In the genomic region with DNA sequence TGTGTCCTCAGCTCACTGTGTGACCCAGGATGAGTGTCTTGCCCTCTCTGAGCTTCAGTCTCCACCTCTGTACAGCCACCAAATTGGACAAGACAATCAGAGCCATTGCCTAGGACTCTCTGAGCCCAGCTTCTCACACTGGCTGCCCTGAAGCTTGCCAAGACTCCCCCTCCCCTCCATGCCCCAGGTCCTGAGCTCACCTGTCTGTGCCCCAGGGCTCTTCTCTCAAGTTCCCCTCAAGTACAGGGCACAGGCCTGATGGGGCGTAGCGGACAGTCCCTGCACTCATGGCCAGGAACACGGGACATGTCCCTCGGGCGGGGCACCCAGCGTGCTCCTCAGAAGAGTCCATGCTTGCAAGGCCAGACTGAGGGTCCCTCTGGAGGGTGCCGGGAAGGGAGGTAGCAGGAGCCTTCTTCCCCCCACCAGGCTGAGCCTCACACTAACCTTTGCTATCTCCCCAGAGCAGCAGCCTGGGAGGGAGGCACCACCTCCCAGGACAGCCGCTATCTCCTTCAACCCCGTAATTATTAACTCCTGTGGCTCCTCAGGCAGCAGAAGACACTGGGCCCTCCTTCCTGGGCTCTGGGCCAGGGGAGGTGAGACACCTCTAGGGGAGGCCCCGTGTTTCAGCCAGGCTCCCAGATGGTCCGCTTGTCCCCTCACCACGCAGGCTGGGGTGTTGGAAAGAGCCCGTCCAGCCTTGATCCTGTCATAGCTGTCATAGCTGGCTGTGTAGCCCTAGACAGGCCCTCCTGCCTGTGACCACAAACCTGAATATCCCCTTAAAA, we compare ENCODE assay signal across 15 cellular contexts. TPM values are rescaled to one million over a fixed set of nuclear protein-coding genes. Genes with fewer than 3 reads are reported as not detected.
DNase-seq lines count a peak whose midpoint lies in the region; ATAC-seq, FAIRE-seq and TF ChIP-seq lines count a peak whose summit lies in the region.
"Had no signal": no experiment of that assay in that cellular context is flagged by ENCODE, and none has a peak within 500 bp of the region (broad histone marks: within the 10 kb centered on the region; RNA-seq: fewer than 3 reads in every experiment).

No MANE protein-coding gene starts in this region.

- TF ChIP-seq POLR2A in heart left ventricle (IDR thresholded peaks at IDR 0.05) (no peak), GM12878 (IDR thresholded peaks at IDR 0.05; ENCODE audit: low read depth, low read length) (no peak), thyroid gland (IDR thresholded peaks at IDR 0.05) (no peak)

- H4K5ac ChIP-seq in mesendoderm (ENCODE audit: low read length), result no peak overlapping the region

- RAD21 ChIA-PET in GM12878 (lab: Charles Lee; ENCODE audit: unreplicated experiment), result no interaction called here

- no peak overlapping the region for H3K18ac ChIP-seq in mesendoderm (ENCODE audit: low read length)

- intact Hi-C loops in heart left ventricle (cut with DNase I), result no loop called here
- intact Hi-C loops in cardiac septum (cut with DNase I), result no loop called here
- intact Hi-C loops in GM12878 (cut with micrococcal nuclease; ENCODE audit: unreplicated experiment), result no loop called here
- intact Hi-C loops in thyroid gland (cut with DNase I), result no loop called here

- DNase-seq in heart left ventricle (no peak), cardiac septum (ENCODE audit: low spot score) (no peak), GM12878 (ENCODE audit: low read depth, low spot score) (no peak), mesendoderm (peak; percentile 44), thyroid gland (peak; percentile 33 to 54), foreskin melanocyte (no peak), hypothalamus (lab: John Stamatoyannopoulos, UW) (no peak)
- DNase-seq: activated CD4-positive, alpha-beta T cell treated with anti-CD3 and anti-CD28 coated beads for 4 hours; caudate nucleus; NCI-H510A; stimulated activated CD4-positive, alpha-beta T cell treated with anti-CD3 and anti-CD28 coated beads, Interleukin-4, amount 100 ng/mL, for 4 hours had no signal

- H4K20me1 ChIP-seq in GM12878 (ENCODE audit: control insufficient read depth, insufficient read depth), result no peaks in the 10 kb centered on the region

- POLR2A ChIA-PET in GM12878 (lab: Charles Lee), result no interaction called here

- FAIRE-seq in GM12878 (lab: Jason Lieb, UNC), result no peak
- FAIRE-seq: pancreas had no signal

- H3K56ac ChIP-seq in mesendoderm (ENCODE audit: low read length), result no peak overlapping the region

- no peak for TF ChIP-seq RAD21 in GM12878 (IDR thresholded peaks at IDR 0.05; ENCODE audit: insufficient read depth, low read depth, low read length)

- ATAC-seq in heart left ventricle (no peak), GM12878 (peak; percentile 32; the same call in 1 of the 3 replicates), HG03159 (IDR thresholded peaks at IDR 0.05; ENCODE audit: unreplicated experiment) (no peak)
- ATAC-seq: pancreas had no signal

- CTCF ChIA-PET in GM12878 (lab: Yijun Ruan, JAX), result interaction anchor here (1.0 kb wide), 1 partner anchor 21 kb away, joined by 3 read pairs; no protein-coding TSS in a partner anchor

- H2AK5ac ChIP-seq in mesendoderm (ENCODE audit: low read length), result no peak overlapping the region

- H4K8ac ChIP-seq in mesendoderm (ENCODE audit: low read depth, low read length), result no peak overlapping the region

- H3K79me1 ChIP-seq in mesendoderm (ENCODE audit: low read length), result no peaks in the 10 kb centered on the region

- H2AFZ ChIP-seq in GM12878 (ENCODE audit: control insufficient read depth, low read depth, low read length), result no peak overlapping the region

- TF ChIP-seq CTCF in heart left ventricle (IDR thresholded peaks at IDR 0.05) (no peak), GM12878 (IDR thresholded peaks at IDR 0.05 in 2 of 3, conservative IDR thresholded peaks at IDR 0.05 in 1 of 3; ENCODE audit: control insufficient read depth in 2 of 3, extremely low read depth in 1 of 3, insufficient read depth in 1 of 3, low read depth in 3 of 3, low read length in 3 of 3) (no peak), thyroid gland (IDR thresholded peaks at IDR 0.05) (no peak)

- H3K27me3 ChIP-seq in heart left ventricle, result peaks cover 0 to 5% (median 0%) of the 10 kb centered on the region in 9 donors
- peaks cover 6 to 9% of the 10 kb centered on the region in 2 experiments; a peak in 3 of 4 replicates for H3K27me3 ChIP-seq in GM12878 (replicated peaks in 1 of 2; ENCODE audit: control insufficient read depth in 2 of 2, insufficient read depth in 2 of 2, low read length in 1 of 2)
- H3K27me3 ChIP-seq in mesendoderm (ENCODE audit: insufficient read depth, low read length, poor library complexity), result no peaks in the 10 kb centered on the region
- no peaks in the 10 kb centered on the region for H3K27me3 ChIP-seq in thyroid gland
- H3K27me3 ChIP-seq: pancreas, SJSA1 had no signal

- H2BK5ac ChIP-seq in mesendoderm (ENCODE audit: low read length), result no peak overlapping the region

- H3K4me1 ChIP-seq in heart left ventricle (peaks cover 3 to 70% (median 42%) of the 10 kb centered on the region in 12 donors), GM12878 (ENCODE audit: control insufficient read depth, insufficient read depth, low read length) (no peaks in the 10 kb centered on the region), mesendoderm (ENCODE audit: control insufficient read depth, low read depth, low read length) (peaks cover 6% of the 10 kb centered on the region), thyroid gland (peaks cover 3 to 59% of the 10 kb centered on the region in 2 donors)

- no TSS peak for BruUV-seq in GM12878 (replicated peaks; lab: Mats Ljungman, UMichigan)

- no peak overlapping the region for H2BK120ac ChIP-seq in mesendoderm (ENCODE audit: low read depth, low read length)

- no peak overlapping the region for H3K4ac ChIP-seq in mesendoderm (ENCODE audit: low read depth, low read length)

- H3K9me3 ChIP-seq in heart left ventricle (no peaks in the 10 kb centered on the region), GM12878 (replicated peaks; ENCODE audit: control insufficient read depth, insufficient read depth, low read length) (no peaks in the 10 kb centered on the region), thyroid gland (no peaks in the 10 kb centered on the region)
- H3K9me3 ChIP-seq: pancreas, SJSA1 had no signal

- SMC1A ChIA-PET in GM12878 (lab: Charles Lee; ENCODE audit: uncharacterized antibody, unreplicated experiment), result no interaction called here

- H3K4me2 ChIP-seq in GM12878 (ENCODE audit: control insufficient read depth, insufficient read depth), result no peak overlapping the region
- H3K4me2 ChIP-seq in mesendoderm (ENCODE audit: low read length), result no peak overlapping the region

- TF ChIP-seq EP300 in GM12878 (IDR thresholded peaks at IDR 0.05; ENCODE audit: borderline replicate concordance in 1 of 2, control insufficient read depth in 1 of 2, low read depth in 2 of 2, low read length in 2 of 2), result no peak

- H3K4me3 ChIP-seq in heart left ventricle, result no peak overlapping the region
- H3K4me3 ChIP-seq in GM12878, result no peak overlapping the region
- no peak overlapping the region for H3K4me3 ChIP-seq in mesendoderm (ENCODE audit: low read length)
- H3K4me3 ChIP-seq in thyroid gland (replicated peaks in 1 of 3), result no peak overlapping the region
- H3K4me3 ChIP-seq: pancreas, SJSA1 had no signal

- in situ Hi-C loops in GM12878 (cut with MboI), result no loop called here

- no peak overlapping the region for H3K23ac ChIP-seq in mesendoderm (ENCODE audit: low read length)

- H3K27ac ChIP-seq in heart left ventricle (peak overlapping the region in 11 of 12 donors; percentile 1 to 92 (median 75)), GM12878 (ENCODE audit: control insufficient read depth, insufficient read depth) (no peak overlapping the region), mesendoderm (ENCODE audit: low read depth, low read length) (no peak overlapping the region), thyroid gland (peak overlapping the region in 2 of 3 donors; percentile 38 to 54)
- H3K27ac ChIP-seq: pancreas, SJSA1 had no signal

- H3K79me2 ChIP-seq in GM12878 (ENCODE audit: control insufficient read depth, insufficient read depth, low read length) (no peaks in the 10 kb centered on the region), mesendoderm (ENCODE audit: control insufficient read depth, insufficient read depth, low read length) (no peaks in the 10 kb centered on the region)

- H2BK15ac ChIP-seq in mesendoderm (replicated peaks; ENCODE audit: low read depth), result no peak overlapping the region

- H3K9ac ChIP-seq in GM12878 (ENCODE audit: control insufficient read depth, insufficient read depth, low read length) (no peak overlapping the region), mesendoderm (ENCODE audit: low read length) (no peak overlapping the region)

- 82 to 92% (median 83%) methylated on average over 9 to 13 of the region's 13 CpGs for WGBS in heart left ventricle, 4 donors
- 50% methylated on average over 13 of the region's 13 CpGs for WGBS in GM12878 (ENCODE audit: insufficient coverage, insufficient replicate concordance, low lambda C conversion rate, missing lambda C conversion rate)
- no CpG with 5 or more reads among the region's 13 CpGs for WGBS in mesendoderm (ENCODE audit: extremely low coverage, insufficient coverage, low lambda C conversion rate)
- 35 to 67% methylated on average over 6 to 9 of the region's 13 CpGs for WGBS in thyroid gland, 2 donors

- no peaks in the 10 kb centered on the region for H3K36me3 ChIP-seq in heart left ventricle
- no peaks in the 10 kb centered on the region for H3K36me3 ChIP-seq in GM12878 (ENCODE audit: control insufficient read depth in 2 of 2, insufficient read depth in 2 of 2, low read length in 1 of 2)
- H3K36me3 ChIP-seq in mesendoderm (ENCODE audit: control insufficient read depth, insufficient read depth, low read length), result no peaks in the 10 kb centered on the region
- no peaks in the 10 kb centered on the region for H3K36me3 ChIP-seq in thyroid gland
- H3K36me3 ChIP-seq: pancreas had no signal

RNA-seq across cellular contexts. Expression of gene RAB3IL1, which starts 2.7 kb away (rescaled TPM):
- 10 to 100 TPM in 3 of 9 donors, 1 to 10 TPM in 6; 4.7 to 22.0 (median 7.7) TPM for total RNA-seq in heart left ventricle
- 1 to 10 TPM; 6.0 to 7.5 TPM for polyA plus RNA-seq in heart left ventricle
- total RNA-seq in cardiac septum, result 9.4 TPM
- not detected in 2 replicates for total RNA-seq in GM12878 (2013; cell fraction: nucleolus; rRNA removed)
- not detected in 2 replicates for total RNA-seq in GM12878 (2014; rRNA removed)
- total RNA-seq in GM12878 (2014; rRNA removed; fragmentation: Illumina TruSeq; extraction: Trizol), result not detected in 2 replicates
- total RNA-seq in GM12878 (2021), result 0.11 TPM in 1 of 2 replicates, not detected in the other
- polyA plus RNA-seq in GM12878 (2011; ENCODE audit: low read depth), result not detected
- not detected in 2 replicates for polyA plus RNA-seq in GM12878 (2011; rRNA removed)
- polyA plus RNA-seq in GM12878 (2011; cell fraction: cytosol; rRNA removed), result 0.04 TPM in 1 of 2 replicates, not detected in the other
- polyA plus RNA-seq in GM12878 (2011; cell fraction: nucleus; rRNA removed), result not detected in 2 replicates
- 0.07 TPM in 1 of 2 replicates, not detected in the other for polyA plus RNA-seq in GM12878 (2012)
- polyA plus RNA-seq in GM12878 (2014; fragmentation: Illumina TruSeq; extraction: Trizol), result not detected in 2 replicates
- not detected for polyA plus RNA-seq in GM12878 (2014; fragmentation: Nextera tagmentation; extraction: Ambion mirVana)
- polyA plus RNA-seq in GM12878 (2014; rRNA removed), result 0.04 TPM in 1 of 2 replicates, not detected in the other
- not detected for polyA plus RNA-seq in GM12878 (2016; fragmentation: Nextera tagmentation; extraction: Ambion mirVana)
- polyA minus RNA-seq in GM12878 (2011; rRNA and poly(A)+ RNA removed), result not detected in 2 replicates
- 1.1 TPM in 1 of 2 replicates, not detected in the other for polyA minus RNA-seq in GM12878 (2011; cell fraction: cytosol; rRNA and poly(A)+ RNA removed)
- polyA minus RNA-seq in GM12878 (2011; cell fraction: nucleus; rRNA and poly(A)+ RNA removed), result not detected in 2 replicates
- 1.4 TPM for polyA plus RNA-seq in mesendoderm (2013, experiment 1 of 2)
- 2.3 TPM for polyA plus RNA-seq in mesendoderm (2013, experiment 2 of 2)
- 10 to 100 TPM in 3 of 4 donors, 1 to 10 TPM in 1; 6.5 to 27.7 (median 15.2) TPM for total RNA-seq in thyroid gland

RNA-seq across cellular contexts. Expression of gene FADS3, which starts 28.7 kb away (rescaled TPM):
- total RNA-seq in heart left ventricle (100 to 1,000 TPM in 3 of 9 donors, 10 to 100 TPM in 6; 53.2 to 147 (median 79.6) TPM), cardiac septum (126 TPM), GM12878 (2014; rRNA removed) (7.2 and 9.3 TPM in 2 replicates), GM12878 (2014; rRNA removed; fragmentation: Illumina TruSeq; extraction: Trizol) (2.3 and 3.2 TPM in 2 replicates), GM12878 (2021) (5.7 and 7.7 TPM in 2 replicates), thyroid gland (10 to 100 TPM; 25.2 to 37.6 (median 31.2) TPM)
- polyA plus RNA-seq in heart left ventricle (100 to 1,000 TPM in 1 of 2 donors, 10 to 100 TPM in 1; 65.6 to 237 TPM), GM12878 (2011; rRNA removed) (3.9 and 7.5 TPM in 2 replicates), GM12878 (2014; fragmentation: Illumina TruSeq; extraction: Trizol) (2.3 and 4.2 TPM in 2 replicates), GM12878 (2014; fragmentation: Nextera tagmentation; extraction: Ambion mirVana) (under 1 TPM; 0.23 to 0.44 TPM), GM12878 (2014; rRNA removed) (6.8 and 8.1 TPM in 2 replicates), GM12878 (2016; fragmentation: Nextera tagmentation; extraction: Ambion mirVana) (1 to 10 TPM; 1.4 to 4.2 TPM)
- total RNA-seq in GM12878 (2013; cell fraction: nucleolus; rRNA removed), result 30.8 and 34.8 TPM in 2 replicates
- 2.6 TPM for polyA plus RNA-seq in GM12878 (2011; ENCODE audit: low read depth)
- polyA plus RNA-seq in GM12878 (2011; cell fraction: cytosol; rRNA removed), result 8.7 and 13.3 TPM in 2 replicates
- polyA plus RNA-seq in GM12878 (2011; cell fraction: nucleus; rRNA removed), result 80.2 and 98.8 TPM in 2 replicates
- 6.8 and 7.1 TPM in 2 replicates for polyA plus RNA-seq in GM12878 (2012)
- 4.1 and 9.9 TPM in 2 replicates for polyA minus RNA-seq in GM12878 (2011; rRNA and poly(A)+ RNA removed)
- polyA minus RNA-seq in GM12878 (2011; cell fraction: cytosol; rRNA and poly(A)+ RNA removed), result 4.9 and 6.8 TPM in 2 replicates
- 6.8 and 9.2 TPM in 2 replicates for polyA minus RNA-seq in GM12878 (2011; cell fraction: nucleus; rRNA and poly(A)+ RNA removed)
- polyA plus RNA-seq in mesendoderm (2013, experiment 1 of 2), result 14.4 TPM
- 13.9 TPM for polyA plus RNA-seq in mesendoderm (2013, experiment 2 of 2)

RNA-seq across cellular contexts. Expression of gene BEST1, which starts 30.1 kb away (rescaled TPM):
- total RNA-seq in heart left ventricle (1 to 10 TPM in 4 of 9 donors, under 1 TPM in 5; 0.64 to 4.4 (median 0.94) TPM), cardiac septum (1.1 TPM), GM12878 (2014; rRNA removed) (0.06 TPM in 1 of 2 replicates, not detected in the other), GM12878 (2014; rRNA removed; fragmentation: Illumina TruSeq; extraction: Trizol) (0.05 TPM in 1 of 2 replicates, not detected in the other), GM12878 (2021) (0.08 and 0.13 TPM in 2 replicates), thyroid gland (1 to 10 TPM in 3 of 4 donors, under 1 TPM in 1; 0.67 to 3.3 (median 1.9) TPM)
- polyA plus RNA-seq in heart left ventricle (1 to 10 TPM; 2.1 to 2.8 TPM), GM12878 (2011; rRNA removed) (0.12 and 0.15 TPM in 2 replicates), GM12878 (2014; fragmentation: Illumina TruSeq; extraction: Trizol) (0.03 and 0.25 TPM in 2 replicates), GM12878 (2014; fragmentation: Nextera tagmentation; extraction: Ambion mirVana) (under 1 TPM; 0.34 to 0.44 TPM), GM12878 (2014; rRNA removed) (0.05 TPM in 1 of 2 replicates, not detected in the other), GM12878 (2016; fragmentation: Nextera tagmentation; extraction: Ambion mirVana) (1 to 10 TPM; 2.4 to 3.4 TPM)
- total RNA-seq in GM12878 (2013; cell fraction: nucleolus; rRNA removed), result 0.08 TPM in 1 of 2 replicates, not detected in the other
- 1.4 TPM for polyA plus RNA-seq in GM12878 (2011; ENCODE audit: low read depth)
- polyA plus RNA-seq in GM12878 (2011; cell fraction: cytosol; rRNA removed), result 0.13 and 0.18 TPM in 2 replicates
- 0.38 and 1.1 TPM in 2 replicates for polyA plus RNA-seq in GM12878 (2011; cell fraction: nucleus; rRNA removed)
- polyA plus RNA-seq in GM12878 (2012), result 1.7 and 2.0 TPM in 2 replicates
- 0.15 TPM in 1 of 2 replicates, not detected in the other for polyA minus RNA-seq in GM12878 (2011; rRNA and poly(A)+ RNA removed)
- polyA minus RNA-seq in GM12878 (2011; cell fraction: cytosol; rRNA and poly(A)+ RNA removed), result not detected in 2 replicates
- polyA minus RNA-seq in GM12878 (2011; cell fraction: nucleus; rRNA and poly(A)+ RNA removed), result 0.29 and 0.36 TPM in 2 replicates
- 0.20 TPM for polyA plus RNA-seq in mesendoderm (2013, experiment 1 of 2)
- 0.28 TPM for polyA plus RNA-seq in mesendoderm (2013, experiment 2 of 2)
- total RNA-seq: Daoy had no signal

RNA-seq across cellular contexts. Expression of gene FTH1, which starts 47.4 kb away (rescaled TPM):
- total RNA-seq in heart left ventricle, result 1,000 to 10,000 TPM; 1,764 to 5,397 (median 2,454) TPM
- polyA plus RNA-seq in heart left ventricle, result 1,000 to 10,000 TPM; 2,334 to 3,498 TPM
- total RNA-seq in cardiac septum, result 3,174 TPM
- 115 and 127 TPM in 2 replicates for total RNA-seq in GM12878 (2013; cell fraction: nucleolus; rRNA removed)
- total RNA-seq in GM12878 (2014; rRNA removed), result 320 and 399 TPM in 2 replicates
- total RNA-seq in GM12878 (2014; rRNA removed; fragmentation: Illumina TruSeq; extraction: Trizol), result 578 and 593 TPM in 2 replicates
- total RNA-seq in GM12878 (2021), result 1,394 and 1,396 TPM in 2 replicates
- 1,541 TPM for polyA plus RNA-seq in GM12878 (2011; ENCODE audit: low read depth)
- polyA plus RNA-seq in GM12878 (2011; rRNA removed), result 264 and 289 TPM in 2 replicates
- 284 and 460 TPM in 2 replicates for polyA plus RNA-seq in GM12878 (2011; cell fraction: cytosol; rRNA removed)
- polyA plus RNA-seq in GM12878 (2011; cell fraction: nucleus; rRNA removed), result 213 and 242 TPM in 2 replicates
- 1,271 and 1,848 TPM in 2 replicates for polyA plus RNA-seq in GM12878 (2012)
- 1,926 and 2,341 TPM in 2 replicates for polyA plus RNA-seq in GM12878 (2014; fragmentation: Illumina TruSeq; extraction: Trizol)
- 100 to 1,000 TPM; 295 to 816 TPM for polyA plus RNA-seq in GM12878 (2014; fragmentation: Nextera tagmentation; extraction: Ambion mirVana)
- polyA plus RNA-seq in GM12878 (2014; rRNA removed), result 1,103 and 1,222 TPM in 2 replicates
- polyA plus RNA-seq in GM12878 (2016; fragmentation: Nextera tagmentation; extraction: Ambion mirVana), result 1,000 to 10,000 TPM; 3,902 to 4,154 TPM
- 295 and 348 TPM in 2 replicates for polyA minus RNA-seq in GM12878 (2011; rRNA and poly(A)+ RNA removed)
- polyA minus RNA-seq in GM12878 (2011; cell fraction: cytosol; rRNA and poly(A)+ RNA removed), result 295 and 305 TPM in 2 replicates
- 59.0 and 79.8 TPM in 2 replicates for polyA minus RNA-seq in GM12878 (2011; cell fraction: nucleus; rRNA and poly(A)+ RNA removed)
- 1,625 TPM for polyA plus RNA-seq in mesendoderm (2013, experiment 1 of 2)
- polyA plus RNA-seq in mesendoderm (2013, experiment 2 of 2), result 1,633 TPM
- total RNA-seq in thyroid gland, result 1,000 to 10,000 TPM; 2,377 to 4,120 (median 2,918) TPM

Comparison
In these comparisons a context has a peak if more than half of its experiments do, and no peak if none do; other contexts are left out.
1. DNase-seq: peak in mesendoderm (single experiment) and thyroid gland (2 of 2); none in heart left ventricle (0 of 5), cardiac septum (single experiment), GM12878 (single experiment), foreskin melanocyte (single experiment) and hypothalamus (0 of 51).
2. H3K27ac ChIP-seq: peak in heart left ventricle (11 of 12) and thyroid gland (2 of 3); none in GM12878 (single experiment) and mesendoderm (single experiment).